Comparison of ENCODE assay signal across 1 cellular context in genomic region chr19:48290341-48290922, GRCh38.
TF ChIP-seq lines count a peak whose summit lies in the region.

No MANE protein-coding gene starts in this region.

TF ChIP-seq in HepG2, 621 proteins besides CTCF, POLR2A, EP300 and RAD21:
- TF ChIP-seq SOX6 (IDR thresholded peaks at IDR 0.05) (no peak), SOX6 (CRISPR knock-in tag; IDR thresholded peaks at IDR 0.05) (no peak), FOXM1 (CRISPR knock-in tag; IDR thresholded peaks at IDR 0.05) (no peak), FOXP1 (IDR thresholded peaks at IDR 0.05) (no peak), FOXP1 (CRISPR knock-in tag; IDR thresholded peaks at IDR 0.05) (no peak), HIVEP1 (CRISPR knock-in tag; IDR thresholded peaks at IDR 0.05) (no peak), IKZF4 (CRISPR knock-in tag; IDR thresholded peaks at IDR 0.05; ENCODE audit: borderline replicate concordance, low read depth, not compliant biosample characterization) (no peak), CENPX (CRISPR knock-in tag; IDR thresholded peaks at IDR 0.05) (no peak), CBFB (CRISPR knock-in tag; IDR thresholded peaks at IDR 0.05) (no peak), MLXIP (CRISPR knock-in tag; IDR thresholded peaks at IDR 0.05; ENCODE audit: borderline replicate concordance) (no peak), ATF7 (IDR thresholded peaks at IDR 0.05) (no peak), ATF7 (CRISPR knock-in tag; IDR thresholded peaks at IDR 0.05) (no peak), ZNF224 (CRISPR knock-in tag; IDR thresholded peaks at IDR 0.05) (no peak)
